33 cellular contexts compared by ENCODE assay signal in genomic region chr3:194623449-194624290, GRCh38. TPM values are rescaled to one million over a fixed set of nuclear protein-coding genes. Genes with fewer than 3 reads are reported as not detected.
DNase-seq lines count a peak whose midpoint lies in the region; ATAC-seq, FAIRE-seq and TF ChIP-seq lines count a peak whose summit lies in the region.
"Had no signal": no experiment of that assay in that cellular context is flagged by ENCODE, and none has a peak within 500 bp of the region (broad histone marks: within the 10 kb centered on the region; RNA-seq: fewer than 3 reads in every experiment).

No MANE protein-coding gene starts in this region.

- POLR2A ChIA-PET in WTC11 (lab: Charles Lee), result no interaction called here

- H3K9me3 ChIP-seq in uterus, result no peaks in the 10 kb centered on the region
- H3K9me3 ChIP-seq: heart right ventricle, lower lobe of right lung, thyroid gland had no signal

- H3K27me3 ChIP-seq in uterus, result no peaks in the 10 kb centered on the region
- H3K27me3 ChIP-seq: dorsolateral prefrontal cortex, heart right ventricle, thyroid gland had no signal

- H3K4me3 ChIP-seq in uterus, result no peak overlapping the region
- H3K4me3 ChIP-seq: heart right ventricle, lower lobe of right lung, PC-9, thyroid gland had no signal

- H3K36me3 Mint-ChIP-seq in WTC11 (peaks cover 22% of the 10 kb centered on the region), nephron progenitor cell (ENCODE audit: low read depth) (peaks cover 54% of the 10 kb centered on the region)
- H3K36me3 Mint-ChIP-seq: naive thymus-derived CD4-positive, alpha-beta T cell had no signal

- no peak for TF ChIP-seq CTCF in WTC11 (IDR thresholded peaks at IDR 0.05)
- TF ChIP-seq CTCF in nephron progenitor cell (IDR thresholded peaks at IDR 0.05), result peak; percentile 6
- TF ChIP-seq CTCF in uterus (IDR thresholded peaks at IDR 0.05), result no peak

- peak; percentile 25; the same call in 1 of the 2 replicates for TF ChIP-seq POLR2A in GM12892 (IDR thresholded peaks at IDR 0.05; ENCODE audit: low read depth, low read length)
- no peak for TF ChIP-seq POLR2A in uterus (IDR thresholded peaks at IDR 0.05)

- H3K27ac Mint-ChIP-seq in WTC11 (no peak overlapping the region), nephron progenitor cell (peak overlapping the region; percentile 24)
- H3K27ac Mint-ChIP-seq: activated CD8-positive, alpha-beta T cell treated with anti-CD3 and anti-CD28 coated beads for 36 hours had no signal

- ATAC-seq in WTC11 (peak; percentile 82), HG03159 (IDR thresholded peaks at IDR 0.05; ENCODE audit: unreplicated experiment) (no peak), GM18858 (IDR thresholded peaks at IDR 0.05; ENCODE audit: unreplicated experiment) (no peak)
- ATAC-seq: activated CD8-positive, alpha-beta T cell treated with anti-CD3 and anti-CD28 coated beads for 36 hours; heart right ventricle; lower lobe of right lung; naive thymus-derived CD4-positive, alpha-beta T cell; right cardiac atrium; Right ventricle myocardium inferior had no signal

- H3K36me3 ChIP-seq in uterus, result no peaks in the 10 kb centered on the region

- H3K4me3 Mint-ChIP-seq in WTC11, result no peak overlapping the region
- peak overlapping the region; percentile 2 for H3K4me3 Mint-ChIP-seq in nephron progenitor cell
- H3K4me3 Mint-ChIP-seq: activated CD8-positive, alpha-beta T cell treated with anti-CD3 and anti-CD28 coated beads for 36 hours; brain; naive thymus-derived CD4-positive, alpha-beta T cell had no signal

- H3K9me3 Mint-ChIP-seq in WTC11 (no peaks in the 10 kb centered on the region), nephron progenitor cell (peaks cover 9% of the 10 kb centered on the region)
- H3K9me3 Mint-ChIP-seq: activated CD8-positive, alpha-beta T cell treated with anti-CD3 and anti-CD28 coated beads for 36 hours; naive thymus-derived CD4-positive, alpha-beta T cell had no signal

- no peaks in the 10 kb centered on the region for H3K4me1 ChIP-seq in uterus
- H3K4me1 ChIP-seq: lower lobe of right lung, parathyroid adenoma had no signal

- no peaks in the 10 kb centered on the region for H3K4me1 Mint-ChIP-seq in WTC11
- peaks cover 36% of the 10 kb centered on the region for H3K4me1 Mint-ChIP-seq in nephron progenitor cell
- H3K4me1 Mint-ChIP-seq: brain; naive thymus-derived CD4-positive, alpha-beta T cell had no signal

- FAIRE-seq in GM12892 (lab: Jason Lieb, UNC), result no peak

- CTCF ChIA-PET in WTC11 (lab: Charles Lee), result interaction anchor here (0.6 to 1.5 kb wide), 2 partner anchors 10 to 15 kb away, joined by 3 to 4 read pairs; partner anchors contain the start of gene TMEM44

- intact Hi-C loops in uterus (cut with DNase I; ENCODE audit: low total_unique reads), result no loop called here

- no peak overlapping the region for H3K27ac ChIP-seq in uterus
- H3K27ac ChIP-seq: heart right ventricle, HL-60, lower lobe of right lung, parathyroid adenoma, PC-9, thyroid gland had no signal

- no peaks in the 10 kb centered on the region for H3K27me3 Mint-ChIP-seq in WTC11 (ENCODE audit: low read depth)
- peaks cover 2% of the 10 kb centered on the region for H3K27me3 Mint-ChIP-seq in nephron progenitor cell (ENCODE audit: low read depth, poor library complexity)
- H3K27me3 Mint-ChIP-seq: activated CD8-positive, alpha-beta T cell treated with anti-CD3 and anti-CD28 coated beads for 36 hours; brain; naive thymus-derived CD4-positive, alpha-beta T cell had no signal

- DNase-seq in Ammon's horn (ENCODE audit: low spot score) (peak; percentile 24), GM12892 (ENCODE audit: insufficient read length) (no peak), WTC11 (ENCODE audit: low spot score) (peak; percentile 34), nephron progenitor cell (no peak), HK-2 (ENCODE audit: unreplicated experiment) (no peak), uterus (no peak)
- DNase-seq: activated CD8-positive, alpha-beta memory T cell treated with anti-CD3 and anti-CD28 coated beads, Interleukin-2, amount 50 U/mL, for 48 hours; activated CD8-positive, alpha-beta T cell treated with anti-CD3 and anti-CD28 coated beads for 36 hours; activated naive CD4-positive, alpha-beta T cell treated with anti-CD3 and anti-CD28 coated beads, Interleukin-2, amount 50 U/mL, for 16 hours; AML-193; DMS153; foreskin melanocyte; heart right ventricle; kidney glomerular epithelial cell; lower lobe of right lung; MM.1S; naive thymus-derived CD4-positive, alpha-beta T cell; NCI-H1417; NCI-H2029 treated with DMSO at 0.1 percent for 48 hours; NCI-H526; NK-92 treated with Interleukin-12 subunit alpha and Interleukin-12 subunit beta, amount 100 ng/mL, for 24 hours; PC-9; right cardiac atrium; stimulated activated CD8-positive, alpha-beta memory T cell treated with anti-CD3 and anti-CD28 coated beads, Interleukin-4, amount 100 ng/mL, for 48 hours; T-helper 2 cell; thyroid gland had no signal

TF ChIP-seq in WTC11, 78 proteins besides CTCF, POLR2A, EP300 and RAD21:
- TF ChIP-seq ATF6 (CRISPR knock-in tag; IDR thresholded peaks at IDR 0.05) (no peak), ZSCAN18 (CRISPR knock-in tag; IDR thresholded peaks at IDR 0.05) (no peak), ZNF121 (CRISPR knock-in tag; IDR thresholded peaks at IDR 0.05) (no peak), PRRX2 (CRISPR knock-in tag; IDR thresholded peaks at IDR 0.05) (no peak), USF1 (CRISPR knock-in tag; IDR thresholded peaks at IDR 0.05) (no peak), SMAD3 (CRISPR knock-in tag; IDR thresholded peaks at IDR 0.05; ENCODE audit: borderline replicate concordance) (no peak), TCF7 (CRISPR knock-in tag; IDR thresholded peaks at IDR 0.05; ENCODE audit: low read depth) (no peak), PREB (CRISPR knock-in tag; IDR thresholded peaks at IDR 0.05; ENCODE audit: borderline replicate concordance) (no peak), SP1 (CRISPR knock-in tag; conservative IDR thresholded peaks at IDR 0.05) (no peak), GABPB1 (CRISPR knock-in tag; IDR thresholded peaks at IDR 0.05) (no peak), E2F4 (CRISPR knock-in tag; IDR thresholded peaks at IDR 0.05; ENCODE audit: borderline replicate concordance, low read depth) (no peak)

RNA-seq across cellular contexts. Expression of gene TMEM44, which starts 9.5 kb away (rescaled TPM):
- 7.3 TPM for polyA plus RNA-seq in GM12892 (2012; ENCODE audit: missing spikeins)
- total RNA-seq in WTC11 (2021), result 13.7 to 20.8 TPM (median 19.3 TPM) in 3 replicates
- 10 to 100 TPM in 3 of 4 donors, 1 to 10 TPM in 1; 6.5 to 24.5 (median 19.5) TPM for total RNA-seq in uterus

RNA-seq across cellular contexts. Expression of gene LSG1, which starts 48.3 kb away (rescaled TPM):
- polyA plus RNA-seq in GM12892 (2012; ENCODE audit: missing spikeins), result 19.2 TPM
- total RNA-seq in WTC11 (2021) (42.9 to 45.8 TPM (median 44.1 TPM) in 3 replicates), uterus (10 to 100 TPM in 3 of 4 donors, 1 to 10 TPM in 1; 7.9 to 58.1 (median 45.0) TPM)

Comparison
In these comparisons a context has a peak if more than half of its experiments do, and no peak if none do; other contexts are left out.
1. DNase-seq: peak in Ammon's horn (single experiment) and WTC11 (single experiment); none in GM12892 (single experiment), nephron progenitor cell (single experiment), HK-2 (single experiment) and uterus (0 of 2).